Comparison of ENCODE assay signal across 1 cellular context in the genomic region with DNA sequence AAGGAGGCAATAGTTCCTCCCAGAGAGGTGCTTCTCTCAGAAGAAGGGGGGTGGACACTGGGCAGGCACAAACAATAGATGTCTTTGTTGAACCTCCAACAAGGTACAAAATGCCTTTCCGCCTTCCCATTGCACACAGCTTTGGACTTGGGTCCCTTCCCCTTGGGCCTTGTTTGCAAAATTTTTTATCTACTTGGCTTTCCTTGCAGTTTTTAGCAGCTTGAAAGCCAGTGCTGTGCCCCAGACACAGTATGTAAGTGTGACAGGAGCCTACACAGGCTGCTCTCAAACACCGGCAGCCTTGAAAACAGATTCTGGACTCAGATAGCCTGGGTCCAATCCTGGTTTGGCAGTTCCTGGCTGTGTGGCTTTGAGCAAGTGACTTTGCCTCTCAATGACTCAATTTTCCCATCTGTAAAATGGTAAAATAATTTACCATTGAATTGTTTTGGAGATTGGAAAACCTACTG.
TF ChIP-seq lines count a peak whose summit lies in the region.

No MANE protein-coding gene starts in this region.

TF ChIP-seq in HepG2, 621 proteins besides CTCF, POLR2A, EP300 and RAD21 (continued from another document and continues in another):
- TF ChIP-seq, protein P1, sequence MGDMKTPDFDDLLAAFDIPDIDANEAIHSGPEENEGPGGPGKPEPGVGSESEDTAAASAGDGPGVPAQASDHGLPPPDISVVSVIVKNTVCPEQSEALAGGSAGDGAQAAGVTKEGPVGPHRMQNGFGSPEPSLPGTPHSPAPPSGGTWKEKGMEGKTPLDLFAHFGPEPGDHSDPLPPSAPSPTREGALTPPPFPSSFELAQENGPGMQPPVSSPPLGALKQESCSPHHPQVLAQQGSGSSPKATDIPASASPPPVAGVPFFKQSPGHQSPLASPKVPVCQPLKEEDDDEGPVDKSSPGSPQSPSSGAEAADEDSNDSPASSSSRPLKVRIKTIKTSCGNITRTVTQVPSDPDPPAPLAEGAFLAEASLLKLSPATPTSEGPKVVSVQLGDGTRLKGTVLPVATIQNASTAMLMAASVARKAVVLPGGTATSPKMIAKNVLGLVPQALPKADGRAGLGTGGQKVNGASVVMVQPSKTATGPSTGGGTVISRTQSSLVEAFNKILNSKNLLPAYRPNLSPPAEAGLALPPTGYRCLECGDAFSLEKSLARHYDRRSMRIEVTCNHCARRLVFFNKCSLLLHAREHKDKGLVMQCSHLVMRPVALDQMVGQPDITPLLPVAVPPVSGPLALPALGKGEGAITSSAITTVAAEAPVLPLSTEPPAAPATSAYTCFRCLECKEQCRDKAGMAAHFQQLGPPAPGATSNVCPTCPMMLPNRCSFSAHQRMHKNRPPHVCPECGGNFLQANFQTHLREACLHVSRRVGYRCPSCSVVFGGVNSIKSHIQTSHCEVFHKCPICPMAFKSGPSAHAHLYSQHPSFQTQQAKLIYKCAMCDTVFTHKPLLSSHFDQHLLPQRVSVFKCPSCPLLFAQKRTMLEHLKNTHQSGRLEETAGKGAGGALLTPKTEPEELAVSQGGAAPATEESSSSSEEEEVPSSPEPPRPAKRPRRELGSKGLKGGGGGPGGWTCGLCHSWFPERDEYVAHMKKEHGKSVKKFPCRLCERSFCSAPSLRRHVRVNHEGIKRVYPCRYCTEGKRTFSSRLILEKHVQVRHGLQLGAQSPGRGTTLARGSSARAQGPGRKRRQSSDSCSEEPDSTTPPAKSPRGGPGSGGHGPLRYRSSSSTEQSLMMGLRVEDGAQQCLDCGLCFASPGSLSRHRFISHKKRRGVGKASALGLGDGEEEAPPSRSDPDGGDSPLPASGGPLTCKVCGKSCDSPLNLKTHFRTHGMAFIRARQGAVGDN (CRISPR knock-in tag; IDR thresholded peaks at IDR 0.05) = no peak
- TF ChIP-seq ZNF30 (CRISPR knock-in tag; IDR thresholded peaks at IDR 0.05) (no peak), IRF2 (CRISPR knock-in tag; IDR thresholded peaks at IDR 0.05) (0 out of 2 replicates have a peak, but pooled peaks have one; percentile 15), SMAD3 (CRISPR knock-in tag; IDR thresholded peaks at IDR 0.05) (no peak; the same call in 1 of the 2 replicates), MATR3 (CRISPR knock-in tag; IDR thresholded peaks at IDR 0.05) (no peak), KDM1A (CRISPR knock-in tag; IDR thresholded peaks at IDR 0.05) (peak; percentile 98), ZNF558 (CRISPR knock-in tag; IDR thresholded peaks at IDR 0.05; ENCODE audit: borderline replicate concordance) (no peak), RAD51 (IDR thresholded peaks at IDR 0.05; ENCODE audit: borderline replicate concordance) (no peak), HMG20B (CRISPR knock-in tag; conservative IDR thresholded peaks at IDR 0.05) (no peak), ZSCAN30 (CRISPR knock-in tag; IDR thresholded peaks at IDR 0.05) (no peak), ZNF766 (CRISPR knock-in tag; IDR thresholded peaks at IDR 0.05; ENCODE audit: borderline replicate concordance) (no peak), SRSF1 (optimal IDR thresholded peaks at IDR 0.05; ENCODE audit: low read depth, low read length) (no peak), ZFP36 (IDR thresholded peaks at IDR 0.05; ENCODE audit: borderline replicate concordance, low read depth, low read length, partially characterized antibody) (no peak), ZFP62 (CRISPR knock-in tag; IDR thresholded peaks at IDR 0.05) (no peak), ZNF263 (CRISPR knock-in tag; IDR thresholded peaks at IDR 0.05) (peak; percentile 35; the same call in 1 of the 2 replicates), TRIM24 (CRISPR knock-in tag; IDR thresholded peaks at IDR 0.05) (no peak), AKAP8 (CRISPR knock-in tag; IDR thresholded peaks at IDR 0.05) (no peak), BRCA1 (CRISPR knock-in tag; IDR thresholded peaks at IDR 0.05) (no peak), SIX1 (CRISPR knock-in tag; IDR thresholded peaks at IDR 0.05; ENCODE audit: borderline replicate concordance) (no peak), ZNF660 (CRISPR knock-in tag; IDR thresholded peaks at IDR 0.05; ENCODE audit: borderline replicate concordance, low read depth) (no peak), ZNF292 (CRISPR knock-in tag; IDR thresholded peaks at IDR 0.05; ENCODE audit: borderline replicate concordance, low read depth) (peak; percentile 98; the same call in 1 of the 2 replicates), THYN1 (CRISPR knock-in tag; IDR thresholded peaks at IDR 0.05; ENCODE audit: borderline replicate concordance, low read depth) (no peak), ZNF430 (CRISPR knock-in tag; IDR thresholded peaks at IDR 0.05) (no peak), ZNF562 (CRISPR knock-in tag; IDR thresholded peaks at IDR 0.05; ENCODE audit: borderline replicate concordance) (no peak), CHCHD3 (CRISPR knock-in tag; IDR thresholded peaks at IDR 0.05) (no peak), ZMAT3 (CRISPR knock-in tag; conservative IDR thresholded peaks at IDR 0.05) (no peak), POGZ (CRISPR knock-in tag; IDR thresholded peaks at IDR 0.05) (peak; percentile 35), ZNF205 (CRISPR knock-in tag; IDR thresholded peaks at IDR 0.05) (no peak), ZEB1 (IDR thresholded peaks at IDR 0.05; ENCODE audit: insufficient replicate concordance, low read depth) (no peak), ZNF607 (CRISPR knock-in tag; IDR thresholded peaks at IDR 0.05; ENCODE audit: borderline replicate concordance) (no peak)
- TF ChIP-seq, protein P2, sequence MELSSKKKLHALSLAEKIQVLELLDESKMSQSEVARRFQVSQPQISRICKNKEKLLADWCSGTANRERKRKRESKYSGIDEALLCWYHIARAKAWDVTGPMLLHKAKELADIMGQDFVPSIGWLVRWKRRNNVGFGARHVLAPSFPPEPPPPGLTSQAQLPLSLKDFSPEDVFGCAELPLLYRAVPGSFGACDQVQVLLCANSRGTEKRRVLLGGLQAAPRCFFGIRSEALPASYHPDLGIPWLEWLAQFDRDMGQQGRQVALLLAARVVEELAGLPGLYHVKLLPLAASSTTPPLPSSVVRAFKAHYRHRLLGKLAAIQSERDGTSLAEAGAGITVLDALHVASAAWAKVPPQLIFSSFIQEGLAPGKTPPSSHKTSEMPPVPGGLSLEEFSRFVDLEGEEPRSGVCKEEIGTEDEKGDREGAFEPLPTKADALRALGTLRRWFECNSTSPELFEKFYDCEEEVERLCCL (CRISPR knock-in tag; IDR thresholded peaks at IDR 0.05; ENCODE audit: borderline replicate concordance) = no peak
- TF ChIP-seq, protein P3, sequence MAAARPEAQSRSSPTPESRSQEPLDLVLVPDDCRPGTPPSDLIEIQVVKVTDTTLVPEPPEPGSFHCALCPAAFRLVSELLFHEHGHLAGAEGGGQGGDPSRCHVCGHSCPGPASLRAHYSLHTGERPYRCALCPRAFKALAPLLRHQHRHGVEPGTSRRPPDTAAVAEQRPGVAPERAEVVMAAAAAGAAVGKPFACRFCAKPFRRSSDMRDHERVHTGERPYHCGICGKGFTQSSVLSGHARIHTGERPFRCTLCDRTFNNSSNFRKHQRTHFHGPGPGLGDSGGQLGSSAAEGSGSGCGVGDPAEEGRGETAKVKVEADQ (CRISPR knock-in tag; IDR thresholded peaks at IDR 0.05; ENCODE audit: borderline replicate concordance) = no peak
- TF ChIP-seq, protein P4, sequence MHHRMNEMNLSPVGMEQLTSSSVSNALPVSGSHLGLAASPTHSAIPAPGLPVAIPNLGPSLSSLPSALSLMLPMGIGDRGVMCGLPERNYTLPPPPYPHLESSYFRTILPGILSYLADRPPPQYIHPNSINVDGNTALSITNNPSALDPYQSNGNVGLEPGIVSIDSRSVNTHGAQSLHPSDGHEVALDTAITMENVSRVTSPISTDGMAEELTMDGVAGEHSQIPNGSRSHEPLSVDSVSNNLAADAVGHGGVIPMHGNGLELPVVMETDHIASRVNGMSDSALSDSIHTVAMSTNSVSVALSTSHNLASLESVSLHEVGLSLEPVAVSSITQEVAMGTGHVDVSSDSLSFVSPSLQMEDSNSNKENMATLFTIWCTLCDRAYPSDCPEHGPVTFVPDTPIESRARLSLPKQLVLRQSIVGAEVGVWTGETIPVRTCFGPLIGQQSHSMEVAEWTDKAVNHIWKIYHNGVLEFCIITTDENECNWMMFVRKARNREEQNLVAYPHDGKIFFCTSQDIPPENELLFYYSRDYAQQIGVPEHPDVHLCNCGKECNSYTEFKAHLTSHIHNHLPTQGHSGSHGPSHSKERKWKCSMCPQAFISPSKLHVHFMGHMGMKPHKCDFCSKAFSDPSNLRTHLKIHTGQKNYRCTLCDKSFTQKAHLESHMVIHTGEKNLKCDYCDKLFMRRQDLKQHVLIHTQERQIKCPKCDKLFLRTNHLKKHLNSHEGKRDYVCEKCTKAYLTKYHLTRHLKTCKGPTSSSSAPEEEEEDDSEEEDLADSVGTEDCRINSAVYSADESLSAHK (CRISPR knock-in tag; IDR thresholded peaks at IDR 0.05; ENCODE audit: borderline replicate concordance) = no peak
- TF ChIP-seq, protein P5, sequence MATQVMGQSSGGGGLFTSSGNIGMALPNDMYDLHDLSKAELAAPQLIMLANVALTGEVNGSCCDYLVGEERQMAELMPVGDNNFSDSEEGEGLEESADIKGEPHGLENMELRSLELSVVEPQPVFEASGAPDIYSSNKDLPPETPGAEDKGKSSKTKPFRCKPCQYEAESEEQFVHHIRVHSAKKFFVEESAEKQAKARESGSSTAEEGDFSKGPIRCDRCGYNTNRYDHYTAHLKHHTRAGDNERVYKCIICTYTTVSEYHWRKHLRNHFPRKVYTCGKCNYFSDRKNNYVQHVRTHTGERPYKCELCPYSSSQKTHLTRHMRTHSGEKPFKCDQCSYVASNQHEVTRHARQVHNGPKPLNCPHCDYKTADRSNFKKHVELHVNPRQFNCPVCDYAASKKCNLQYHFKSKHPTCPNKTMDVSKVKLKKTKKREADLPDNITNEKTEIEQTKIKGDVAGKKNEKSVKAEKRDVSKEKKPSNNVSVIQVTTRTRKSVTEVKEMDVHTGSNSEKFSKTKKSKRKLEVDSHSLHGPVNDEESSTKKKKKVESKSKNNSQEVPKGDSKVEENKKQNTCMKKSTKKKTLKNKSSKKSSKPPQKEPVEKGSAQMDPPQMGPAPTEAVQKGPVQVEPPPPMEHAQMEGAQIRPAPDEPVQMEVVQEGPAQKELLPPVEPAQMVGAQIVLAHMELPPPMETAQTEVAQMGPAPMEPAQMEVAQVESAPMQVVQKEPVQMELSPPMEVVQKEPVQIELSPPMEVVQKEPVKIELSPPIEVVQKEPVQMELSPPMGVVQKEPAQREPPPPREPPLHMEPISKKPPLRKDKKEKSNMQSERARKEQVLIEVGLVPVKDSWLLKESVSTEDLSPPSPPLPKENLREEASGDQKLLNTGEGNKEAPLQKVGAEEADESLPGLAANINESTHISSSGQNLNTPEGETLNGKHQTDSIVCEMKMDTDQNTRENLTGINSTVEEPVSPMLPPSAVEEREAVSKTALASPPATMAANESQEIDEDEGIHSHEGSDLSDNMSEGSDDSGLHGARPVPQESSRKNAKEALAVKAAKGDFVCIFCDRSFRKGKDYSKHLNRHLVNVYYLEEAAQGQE (IDR thresholded peaks at IDR 0.05; ENCODE audit: borderline replicate concordance in 1 of 2, low read depth in 1 of 2, low read length in 2 of 2) = no peak
- TF ChIP-seq, protein P6, sequence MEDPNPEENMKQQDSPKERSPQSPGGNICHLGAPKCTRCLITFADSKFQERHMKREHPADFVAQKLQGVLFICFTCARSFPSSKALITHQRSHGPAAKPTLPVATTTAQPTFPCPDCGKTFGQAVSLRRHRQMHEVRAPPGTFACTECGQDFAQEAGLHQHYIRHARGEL (CRISPR knock-in tag; IDR thresholded peaks at IDR 0.05) = no peak
- TF ChIP-seq, protein P7, sequence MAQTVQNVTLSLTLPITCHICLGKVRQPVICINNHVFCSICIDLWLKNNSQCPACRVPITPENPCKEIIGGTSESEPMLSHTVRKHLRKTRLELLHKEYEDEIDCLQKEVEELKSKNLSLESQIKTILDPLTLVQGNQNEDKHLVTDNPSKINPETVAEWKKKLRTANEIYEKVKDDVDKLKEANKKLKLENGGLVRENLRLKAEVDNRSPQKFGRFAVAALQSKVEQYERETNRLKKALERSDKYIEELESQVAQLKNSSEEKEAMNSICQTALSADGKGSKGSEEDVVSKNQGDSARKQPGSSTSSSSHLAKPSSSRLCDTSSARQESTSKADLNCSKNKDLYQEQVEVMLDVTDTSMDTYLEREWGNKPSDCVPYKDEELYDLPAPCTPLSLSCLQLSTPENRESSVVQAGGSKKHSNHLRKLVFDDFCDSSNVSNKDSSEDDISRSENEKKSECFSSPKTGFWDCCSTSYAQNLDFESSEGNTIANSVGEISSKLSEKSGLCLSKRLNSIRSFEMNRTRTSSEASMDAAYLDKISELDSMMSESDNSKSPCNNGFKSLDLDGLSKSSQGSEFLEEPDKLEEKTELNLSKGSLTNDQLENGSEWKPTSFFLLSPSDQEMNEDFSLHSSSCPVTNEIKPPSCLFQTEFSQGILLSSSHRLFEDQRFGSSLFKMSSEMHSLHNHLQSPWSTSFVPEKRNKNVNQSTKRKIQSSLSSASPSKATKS (CRISPR knock-in tag; IDR thresholded peaks at IDR 0.05) = no peak
- TF ChIP-seq, protein P8, sequence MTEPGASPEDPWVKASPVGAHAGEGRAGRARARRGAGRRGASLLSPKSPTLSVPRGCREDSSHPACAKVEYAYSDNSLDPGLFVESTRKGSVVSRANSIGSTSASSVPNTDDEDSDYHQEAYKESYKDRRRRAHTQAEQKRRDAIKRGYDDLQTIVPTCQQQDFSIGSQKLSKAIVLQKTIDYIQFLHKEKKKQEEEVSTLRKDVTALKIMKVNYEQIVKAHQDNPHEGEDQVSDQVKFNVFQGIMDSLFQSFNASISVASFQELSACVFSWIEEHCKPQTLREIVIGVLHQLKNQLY (CRISPR knock-in tag; IDR thresholded peaks at IDR 0.05) = no peak
- TF ChIP-seq, protein P9, sequence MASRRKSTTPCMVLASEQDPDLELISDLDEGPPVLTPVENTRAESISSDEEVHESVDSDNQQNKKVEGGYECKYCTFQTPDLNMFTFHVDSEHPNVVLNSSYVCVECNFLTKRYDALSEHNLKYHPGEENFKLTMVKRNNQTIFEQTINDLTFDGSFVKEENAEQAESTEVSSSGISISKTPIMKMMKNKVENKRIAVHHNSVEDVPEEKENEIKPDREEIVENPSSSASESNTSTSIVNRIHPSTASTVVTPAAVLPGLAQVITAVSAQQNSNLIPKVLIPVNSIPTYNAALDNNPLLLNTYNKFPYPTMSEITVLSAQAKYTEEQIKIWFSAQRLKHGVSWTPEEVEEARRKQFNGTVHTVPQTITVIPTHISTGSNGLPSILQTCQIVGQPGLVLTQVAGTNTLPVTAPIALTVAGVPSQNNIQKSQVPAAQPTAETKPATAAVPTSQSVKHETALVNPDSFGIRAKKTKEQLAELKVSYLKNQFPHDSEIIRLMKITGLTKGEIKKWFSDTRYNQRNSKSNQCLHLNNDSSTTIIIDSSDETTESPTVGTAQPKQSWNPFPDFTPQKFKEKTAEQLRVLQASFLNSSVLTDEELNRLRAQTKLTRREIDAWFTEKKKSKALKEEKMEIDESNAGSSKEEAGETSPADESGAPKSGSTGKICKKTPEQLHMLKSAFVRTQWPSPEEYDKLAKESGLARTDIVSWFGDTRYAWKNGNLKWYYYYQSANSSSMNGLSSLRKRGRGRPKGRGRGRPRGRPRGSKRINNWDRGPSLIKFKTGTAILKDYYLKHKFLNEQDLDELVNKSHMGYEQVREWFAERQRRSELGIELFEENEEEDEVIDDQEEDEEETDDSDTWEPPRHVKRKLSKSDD (CRISPR knock-in tag; IDR thresholded peaks at IDR 0.05; ENCODE audit: low read depth) = no peak
- TF ChIP-seq, protein P10, sequence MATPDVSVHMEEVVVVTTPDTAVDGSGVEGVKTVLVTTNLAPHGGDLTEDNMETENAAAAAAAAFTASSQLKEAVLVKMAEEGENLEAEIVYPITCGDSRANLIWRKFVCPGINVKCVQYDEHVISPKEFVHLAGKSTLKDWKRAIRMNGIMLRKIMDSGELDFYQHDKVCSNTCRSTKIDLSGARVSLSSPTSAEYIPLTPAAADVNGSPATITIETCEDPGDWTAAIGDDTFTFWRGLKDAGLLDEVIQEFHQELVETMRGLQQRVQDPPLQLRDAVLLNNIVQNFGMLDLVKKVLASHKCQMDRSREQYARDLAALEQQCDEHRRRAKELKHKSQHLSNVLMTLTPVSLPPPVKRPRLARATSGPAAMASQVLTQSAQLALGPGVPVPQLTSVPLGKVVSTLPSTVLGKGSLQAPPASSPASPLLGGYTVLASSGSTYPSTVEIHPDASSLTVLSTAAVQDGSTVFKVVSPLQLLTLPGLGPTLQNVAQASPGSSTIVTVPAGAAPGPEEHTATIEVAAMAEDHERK (CRISPR knock-in tag; IDR thresholded peaks at IDR 0.05; ENCODE audit: low read depth) = no peak
